Comparison of ENCODE assay signal across 1 cellular context in the genomic region with DNA sequence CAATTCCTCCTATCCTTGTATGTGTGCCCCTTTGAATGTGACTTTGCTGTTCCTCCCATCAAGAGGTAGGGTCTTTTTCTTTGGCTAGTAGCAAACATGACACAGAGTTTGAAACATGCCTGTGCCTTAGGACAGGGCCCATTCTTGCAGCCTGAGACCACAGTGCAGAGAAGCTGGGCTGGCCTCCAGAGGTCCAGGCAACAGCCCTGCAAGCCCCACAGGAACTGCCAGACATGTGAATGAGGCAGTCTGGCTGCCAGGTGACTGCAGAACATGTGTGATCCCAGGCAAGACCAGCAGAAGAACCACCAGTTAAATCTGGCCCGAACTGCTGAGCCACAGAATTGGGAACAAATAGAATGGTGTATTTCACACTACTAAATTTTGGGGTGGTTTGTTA.
TF ChIP-seq lines count a peak whose summit lies in the region.

No MANE protein-coding gene starts in this region.

TF ChIP-seq in GM23338, 12 proteins besides CTCF, POLR2A, EP300 and RAD21 (continued from another document):
- TF ChIP-seq, protein P1, sequence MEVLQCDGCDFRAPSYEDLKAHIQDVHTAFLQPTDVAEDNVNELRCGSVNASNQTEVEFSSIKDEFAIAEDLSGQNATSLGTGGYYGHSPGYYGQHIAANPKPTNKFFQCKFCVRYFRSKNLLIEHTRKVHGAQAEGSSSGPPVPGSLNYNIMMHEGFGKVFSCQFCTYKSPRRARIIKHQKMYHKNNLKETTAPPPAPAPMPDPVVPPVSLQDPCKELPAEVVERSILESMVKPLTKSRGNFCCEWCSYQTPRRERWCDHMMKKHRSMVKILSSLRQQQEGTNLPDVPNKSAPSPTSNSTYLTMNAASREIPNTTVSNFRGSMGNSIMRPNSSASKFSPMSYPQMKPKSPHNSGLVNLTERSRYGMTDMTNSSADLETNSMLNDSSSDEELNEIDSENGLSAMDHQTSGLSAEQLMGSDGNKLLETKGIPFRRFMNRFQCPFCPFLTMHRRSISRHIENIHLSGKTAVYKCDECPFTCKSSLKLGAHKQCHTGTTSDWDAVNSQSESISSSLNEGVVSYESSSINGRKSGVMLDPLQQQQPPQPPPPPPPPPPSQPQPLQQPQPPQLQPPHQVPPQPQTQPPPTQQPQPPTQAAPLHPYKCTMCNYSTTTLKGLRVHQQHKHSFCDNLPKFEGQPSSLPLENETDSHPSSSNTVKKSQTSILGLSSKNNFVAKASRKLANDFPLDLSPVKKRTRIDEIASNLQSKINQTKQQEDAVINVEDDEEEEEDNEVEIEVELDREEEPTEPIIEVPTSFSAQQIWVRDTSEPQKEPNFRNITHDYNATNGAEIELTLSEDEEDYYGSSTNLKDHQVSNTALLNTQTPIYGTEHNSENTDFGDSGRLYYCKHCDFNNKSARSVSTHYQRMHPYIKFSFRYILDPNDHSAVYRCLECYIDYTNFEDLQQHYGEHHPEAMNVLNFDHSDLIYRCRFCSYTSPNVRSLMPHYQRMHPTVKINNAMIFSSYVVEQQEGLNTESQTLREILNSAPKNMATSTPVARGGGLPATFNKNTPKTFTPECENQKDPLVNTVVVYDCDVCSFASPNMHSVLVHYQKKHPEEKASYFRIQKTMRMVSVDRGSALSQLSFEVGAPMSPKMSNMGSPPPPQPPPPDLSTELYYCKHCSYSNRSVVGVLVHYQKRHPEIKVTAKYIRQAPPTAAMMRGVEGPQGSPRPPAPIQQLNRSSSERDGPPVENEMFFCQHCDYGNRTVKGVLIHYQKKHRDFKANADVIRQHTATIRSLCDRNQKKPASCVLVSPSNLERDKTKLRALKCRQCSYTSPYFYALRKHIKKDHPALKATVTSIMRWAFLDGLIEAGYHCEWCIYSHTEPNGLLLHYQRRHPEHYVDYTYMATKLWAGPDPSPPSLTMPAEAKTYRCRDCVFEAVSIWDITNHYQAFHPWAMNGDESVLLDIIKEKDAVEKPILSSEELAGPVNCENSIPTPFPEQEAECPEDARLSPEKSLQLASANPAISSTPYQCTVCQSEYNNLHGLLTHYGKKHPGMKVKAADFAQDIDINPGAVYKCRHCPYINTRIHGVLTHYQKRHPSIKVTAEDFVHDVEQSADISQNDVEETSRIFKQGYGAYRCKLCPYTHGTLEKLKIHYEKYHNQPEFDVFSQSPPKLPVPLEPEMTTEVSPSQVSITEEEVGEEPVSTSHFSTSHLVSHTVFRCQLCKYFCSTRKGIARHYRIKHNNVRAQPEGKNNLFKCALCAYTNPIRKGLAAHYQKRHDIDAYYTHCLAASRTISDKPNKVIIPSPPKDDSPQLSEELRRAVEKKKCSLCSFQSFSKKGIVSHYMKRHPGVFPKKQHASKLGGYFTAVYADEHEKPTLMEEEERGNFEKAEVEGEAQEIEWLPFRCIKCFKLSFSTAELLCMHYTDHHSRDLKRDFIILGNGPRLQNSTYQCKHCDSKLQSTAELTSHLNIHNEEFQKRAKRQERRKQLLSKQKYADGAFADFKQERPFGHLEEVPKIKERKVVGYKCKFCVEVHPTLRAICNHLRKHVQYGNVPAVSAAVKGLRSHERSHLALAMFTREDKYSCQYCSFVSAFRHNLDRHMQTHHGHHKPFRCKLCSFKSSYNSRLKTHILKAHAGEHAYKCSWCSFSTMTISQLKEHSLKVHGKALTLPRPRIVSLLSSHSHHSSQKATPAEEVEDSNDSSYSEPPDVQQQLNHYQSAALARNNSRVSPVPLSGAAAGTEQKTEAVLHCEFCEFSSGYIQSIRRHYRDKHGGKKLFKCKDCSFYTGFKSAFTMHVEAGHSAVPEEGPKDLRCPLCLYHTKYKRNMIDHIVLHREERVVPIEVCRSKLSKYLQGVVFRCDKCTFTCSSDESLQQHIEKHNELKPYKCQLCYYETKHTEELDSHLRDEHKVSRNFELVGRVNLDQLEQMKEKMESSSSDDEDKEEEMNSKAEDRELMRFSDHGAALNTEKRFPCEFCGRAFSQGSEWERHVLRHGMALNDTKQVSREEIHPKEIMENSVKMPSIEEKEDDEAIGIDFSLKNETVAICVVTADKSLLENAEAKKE (CRISPR knock-in tag; IDR thresholded peaks at IDR 0.05), result no peak
- TF ChIP-seq EZH2 (IDR thresholded peaks at IDR 0.05; ENCODE audit: low read depth, unreplicated experiment) (no peak), POLR2AphosphoS5 (IDR thresholded peaks at IDR 0.05; ENCODE audit: low read depth) (no peak), STAT1 (IDR thresholded peaks at IDR 0.05; ENCODE audit: unreplicated experiment) (no peak), CREB1 (CRISPR knock-in tag; IDR thresholded peaks at IDR 0.05; ENCODE audit: low read depth) (no peak), JUNB (IDR thresholded peaks at IDR 0.05; ENCODE audit: unreplicated experiment) (no peak), EZH2phosphoT487 (IDR thresholded peaks at IDR 0.05; ENCODE audit: unreplicated experiment) (no peak)
- TF ChIP-seq, protein P2, sequence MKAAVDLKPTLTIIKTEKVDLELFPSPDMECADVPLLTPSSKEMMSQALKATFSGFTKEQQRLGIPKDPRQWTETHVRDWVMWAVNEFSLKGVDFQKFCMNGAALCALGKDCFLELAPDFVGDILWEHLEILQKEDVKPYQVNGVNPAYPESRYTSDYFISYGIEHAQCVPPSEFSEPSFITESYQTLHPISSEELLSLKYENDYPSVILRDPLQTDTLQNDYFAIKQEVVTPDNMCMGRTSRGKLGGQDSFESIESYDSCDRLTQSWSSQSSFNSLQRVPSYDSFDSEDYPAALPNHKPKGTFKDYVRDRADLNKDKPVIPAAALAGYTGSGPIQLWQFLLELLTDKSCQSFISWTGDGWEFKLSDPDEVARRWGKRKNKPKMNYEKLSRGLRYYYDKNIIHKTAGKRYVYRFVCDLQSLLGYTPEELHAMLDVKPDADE (IDR thresholded peaks at IDR 0.05), result no peak
- TF ChIP-seq, protein P3, sequence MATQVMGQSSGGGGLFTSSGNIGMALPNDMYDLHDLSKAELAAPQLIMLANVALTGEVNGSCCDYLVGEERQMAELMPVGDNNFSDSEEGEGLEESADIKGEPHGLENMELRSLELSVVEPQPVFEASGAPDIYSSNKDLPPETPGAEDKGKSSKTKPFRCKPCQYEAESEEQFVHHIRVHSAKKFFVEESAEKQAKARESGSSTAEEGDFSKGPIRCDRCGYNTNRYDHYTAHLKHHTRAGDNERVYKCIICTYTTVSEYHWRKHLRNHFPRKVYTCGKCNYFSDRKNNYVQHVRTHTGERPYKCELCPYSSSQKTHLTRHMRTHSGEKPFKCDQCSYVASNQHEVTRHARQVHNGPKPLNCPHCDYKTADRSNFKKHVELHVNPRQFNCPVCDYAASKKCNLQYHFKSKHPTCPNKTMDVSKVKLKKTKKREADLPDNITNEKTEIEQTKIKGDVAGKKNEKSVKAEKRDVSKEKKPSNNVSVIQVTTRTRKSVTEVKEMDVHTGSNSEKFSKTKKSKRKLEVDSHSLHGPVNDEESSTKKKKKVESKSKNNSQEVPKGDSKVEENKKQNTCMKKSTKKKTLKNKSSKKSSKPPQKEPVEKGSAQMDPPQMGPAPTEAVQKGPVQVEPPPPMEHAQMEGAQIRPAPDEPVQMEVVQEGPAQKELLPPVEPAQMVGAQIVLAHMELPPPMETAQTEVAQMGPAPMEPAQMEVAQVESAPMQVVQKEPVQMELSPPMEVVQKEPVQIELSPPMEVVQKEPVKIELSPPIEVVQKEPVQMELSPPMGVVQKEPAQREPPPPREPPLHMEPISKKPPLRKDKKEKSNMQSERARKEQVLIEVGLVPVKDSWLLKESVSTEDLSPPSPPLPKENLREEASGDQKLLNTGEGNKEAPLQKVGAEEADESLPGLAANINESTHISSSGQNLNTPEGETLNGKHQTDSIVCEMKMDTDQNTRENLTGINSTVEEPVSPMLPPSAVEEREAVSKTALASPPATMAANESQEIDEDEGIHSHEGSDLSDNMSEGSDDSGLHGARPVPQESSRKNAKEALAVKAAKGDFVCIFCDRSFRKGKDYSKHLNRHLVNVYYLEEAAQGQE (IDR thresholded peaks at IDR 0.05; ENCODE audit: unreplicated experiment), result no peak
TF ChIP-seq in GM23338: peak in this region for 0.
